1 cellular context compared by ENCODE assay signal in the genomic region with DNA sequence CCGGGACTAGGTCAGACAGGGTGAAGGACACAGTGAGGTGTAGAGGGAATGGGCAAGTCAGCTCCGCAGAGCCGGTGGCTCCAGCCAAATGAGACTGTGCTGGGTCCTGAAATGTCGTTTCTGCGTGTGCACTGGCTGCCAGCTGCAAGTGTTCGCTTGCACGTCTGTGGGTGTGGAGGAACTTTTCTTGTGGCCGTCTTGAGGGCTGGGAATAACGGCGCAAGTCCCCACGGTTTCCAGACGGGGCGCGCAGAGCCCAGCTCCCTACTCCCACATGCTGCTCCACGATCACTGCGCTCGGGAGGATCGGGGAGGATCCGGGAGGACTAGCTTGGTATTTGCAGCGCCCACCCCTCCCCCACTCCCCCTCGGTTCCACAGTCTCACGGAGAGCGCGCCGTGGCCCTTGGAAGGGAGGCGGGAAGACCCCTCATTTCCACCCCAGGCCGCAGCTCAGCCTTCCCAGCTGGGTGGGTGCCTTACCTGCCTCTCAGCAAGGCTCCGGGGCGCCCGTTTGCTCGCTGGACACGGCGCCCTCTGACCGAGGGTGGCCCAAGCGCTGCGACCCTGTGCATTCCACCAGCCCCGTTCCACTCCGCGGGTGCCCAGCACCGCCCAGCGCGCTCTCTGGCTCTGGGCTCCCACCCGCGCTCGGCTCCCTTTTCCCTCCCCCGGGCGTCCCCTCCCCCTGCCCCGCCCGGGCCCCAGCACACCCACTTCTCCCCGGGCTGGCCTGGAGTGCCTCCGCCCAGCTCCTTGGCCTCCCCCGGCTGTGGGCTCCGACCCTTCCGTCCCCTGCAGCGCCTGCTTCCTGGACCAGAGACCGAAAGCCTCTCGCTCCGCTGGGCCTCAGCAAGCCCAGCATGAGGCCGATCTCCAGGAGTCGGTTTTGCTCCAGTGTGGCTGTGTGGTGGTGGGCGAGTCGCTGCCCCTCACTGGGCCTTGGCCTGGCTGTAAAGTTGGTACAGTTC.
TF ChIP-seq lines count a peak whose summit lies in the region.

Gene KCNE3, minus strand, starts transcription at position 634 of the 970 bp plus-strand sequence. CDS start 9,986 bp downstream, outside the sequence.

TF ChIP-seq in IMR-90, 13 proteins besides CTCF, POLR2A, EP300 and RAD21:
- TF ChIP-seq FOS (IDR thresholded peaks at IDR 0.05; ENCODE audit: low read depth, low read length) (no peak), CHD1 (IDR thresholded peaks at IDR 0.05; ENCODE audit: low read depth, low read length) (no peak), RCOR1 (IDR thresholded peaks at IDR 0.05; ENCODE audit: insufficient replicate concordance, low read length) (no peak), MXI1 (IDR thresholded peaks at IDR 0.05; ENCODE audit: borderline replicate concordance, low read depth, low read length) (no peak), CEBPB (IDR thresholded peaks at IDR 0.05; ENCODE audit: low read depth, low read length) (no peak), MAZ (IDR thresholded peaks at IDR 0.05; ENCODE audit: borderline replicate concordance, low read depth, low read length) (no peak), RFX5 (IDR thresholded peaks at IDR 0.05; ENCODE audit: low read depth, low read length) (no peak)
